Comparison of ENCODE assay signal across 8 cellular contexts in the genomic region with DNA sequence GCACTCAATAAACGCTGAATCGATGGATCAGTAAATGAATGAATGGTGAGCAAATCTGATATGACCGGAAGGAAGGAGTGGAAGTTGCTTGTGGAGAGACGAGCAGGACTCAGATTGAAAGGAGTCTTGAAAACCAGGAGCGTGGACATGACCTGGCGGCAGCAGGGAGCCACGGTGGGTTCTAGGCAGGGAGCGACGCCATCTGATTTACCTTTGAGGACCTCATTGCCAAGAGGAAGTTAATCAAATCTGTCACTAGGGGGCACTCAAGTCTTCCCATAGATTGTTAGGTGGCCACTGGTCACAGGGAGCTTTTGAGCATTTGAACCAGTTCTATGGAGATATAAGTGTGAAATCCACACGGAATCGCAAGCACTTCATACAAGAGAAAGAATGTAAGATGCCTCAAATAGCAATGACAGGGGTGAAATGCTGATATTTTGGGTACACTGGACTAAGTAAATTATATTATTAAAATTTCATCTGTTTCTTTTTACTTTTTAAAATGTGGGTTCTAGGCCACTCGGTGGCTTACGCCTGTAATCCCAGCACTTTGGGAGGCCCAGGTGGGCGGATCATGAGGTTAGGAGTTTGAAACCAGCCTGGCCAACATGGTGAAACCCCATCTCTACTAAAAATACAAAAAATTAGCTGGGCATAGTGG. TPM values are rescaled to one million over a fixed set of nuclear protein-coding genes. Genes with fewer than 3 reads are reported as not detected.
A peak's percentile ranks its signal among the peaks of the same experiment; 100 is the strongest.
DNase-seq lines count a peak whose midpoint lies in the region; ATAC-seq and TF ChIP-seq lines count a peak whose summit lies in the region.

No MANE protein-coding gene starts in this region.

- no peaks in the 10 kb centered on the region for H3K36me3 Mint-ChIP-seq in MCF 10A (ENCODE audit: insufficient read depth, unreplicated experiment)

- DNase-seq in activated naive CD4-positive, alpha-beta T cell treated with Interleukin-2 at 50 U/mL for 16 hours = peak; percentile 26
- DNase-seq in activated naive CD4-positive, alpha-beta T cell treated with anti-CD3 and anti-CD28 coated beads, Interleukin-2, amount 50 U/mL, for 16 hours = no peak
- peak; percentile 89 for DNase-seq in NCI-H1694 (lab: John Stamatoyannopoulos, UW)
- DNase-seq in SW480 (ENCODE audit: low spot score) = peak; percentile 86
- peak; percentile 88 for DNase-seq in MCF 10A (ENCODE audit: unreplicated experiment)
- DNase-seq in inferior parietal cortex (ENCODE audit: extremely low spot score) = peak; percentile 95
- peak; percentile 17 for DNase-seq in stimulated activated CD4-positive, alpha-beta T cell treated with anti-CD3 and anti-CD28 coated beads, Interleukin-4, amount 100 ng/mL, for 1 hour

- peaks cover 18% of the 10 kb centered on the region for H3K27me3 Mint-ChIP-seq in MCF 10A (ENCODE audit: insufficient read depth, unreplicated experiment)

- TF ChIP-seq CTCF in MCF 10A (IDR thresholded peaks at IDR 0.05; ENCODE audit: unreplicated experiment) = peak; percentile 55

- no peak overlapping the region for H3K27ac Mint-ChIP-seq in MCF 10A (ENCODE audit: low read depth, unreplicated experiment)

- H3K9me3 Mint-ChIP-seq in MCF 10A (ENCODE audit: unreplicated experiment) = no peaks in the 10 kb centered on the region

- POLR2A ChIA-PET in MCF 10A (lab: Yijun Ruan, JAX) = interaction anchor here (0.7 to 1.0 kb wide), 4 partner anchors 16 to 215 kb away, joined by 3 to 5 read pairs (median 3); a partner anchor contains a TSS

- BruUV-seq in MCF 10A (replicated peaks; lab: Mats Ljungman, UMichigan) = no TSS peak

- peaks cover 13% of the 10 kb centered on the region for H3K4me1 Mint-ChIP-seq in MCF 10A (ENCODE audit: insufficient read depth, unreplicated experiment)

- ATAC-seq in GM18867 (IDR thresholded peaks at IDR 0.05; ENCODE audit: unreplicated experiment) = no peak

- CTCF ChIA-PET in MCF 10A (lab: Yijun Ruan, JAX) = interaction anchor here (0.6 to 3.0 kb wide), 16 partner anchors 16 to 412 kb away, joined by 3 to 34 read pairs (median 4); a partner anchor contains a TSS

- intact Hi-C loops in MCF 10A (cut with micrococcal nuclease) = loop anchor here (1.0 to 10.0 kb wide), 4 partner anchors 84 to 216 kb away; a partner anchor contains a TSS

- no peak overlapping the region for H3K4me3 Mint-ChIP-seq in MCF 10A (ENCODE audit: unreplicated experiment)

RNA-seq across cellular contexts. Expression of a gene that starts 9.2 kb away (rescaled TPM):
- not detected in 2 replicates for total RNA-seq in MCF 10A (2022)

RNA-seq across cellular contexts. Expression of a gene that starts 50.6 kb away (rescaled TPM):
- total RNA-seq in MCF 10A (2022) = 1.1 and 1.5 TPM in 2 replicates
